In the genomic region with DNA sequence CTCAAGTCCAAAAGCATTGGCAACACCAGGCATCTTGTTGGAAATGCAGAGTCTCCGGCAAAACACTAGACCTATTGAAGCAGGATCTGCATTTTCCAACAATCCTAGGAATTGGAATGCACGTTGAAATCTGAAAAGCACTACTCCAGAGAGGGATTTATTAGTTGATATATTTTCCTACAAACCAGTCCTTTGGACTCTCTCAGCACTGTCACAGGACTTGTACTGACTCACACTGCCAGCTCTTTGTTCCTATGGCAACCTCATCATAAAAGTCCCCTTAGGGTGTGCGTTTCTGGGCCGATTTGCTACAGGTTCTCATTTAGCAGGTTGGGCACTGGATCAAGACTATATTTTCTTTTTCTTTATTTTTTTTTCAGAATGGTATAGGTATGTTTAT, we compare ENCODE assay signal across 11 cellular contexts. TPM values are rescaled to one million over a fixed set of nuclear protein-coding genes. Genes with fewer than 3 reads are reported as not detected.
DNase-seq lines count a peak whose midpoint lies in the region; ATAC-seq lines count a peak whose summit lies in the region.
"Had no signal": no experiment of that assay in that cellular context is flagged by ENCODE, and none has a peak within 500 bp of the region (broad histone marks: within the 10 kb centered on the region; RNA-seq: fewer than 3 reads in every experiment).

No MANE protein-coding gene starts in this region.

- no peak for ATAC-seq in GM19023 (IDR thresholded peaks at IDR 0.05; ENCODE audit: unreplicated experiment)

- intact Hi-C loops in posterior cingulate gyrus (cut with DNase I): no loop called here

- DNase-seq in AG08395 (ENCODE audit: low spot score) (peak; percentile 25), GM03348 (ENCODE audit: low spot score) (peak; percentile 15), NCI-H748 (lab: John Stamatoyannopoulos, UW; ENCODE audit: unreplicated experiment) (peak; percentile 75), globus pallidus (ENCODE audit: low spot score) (peak; percentile 55), H4 (ENCODE audit: low spot score) (no peak), posterior cingulate gyrus (no peak), epidermal melanocyte (ENCODE audit: insufficient read length, low spot score) (no peak)
- DNase-seq: BE2C, kidney, NCI-H1930 had no signal

RNA-seq across cellular contexts. Expression of a gene that starts 48.0 kb away (rescaled TPM):
- not detected in 2 replicates for total RNA-seq in H4 (2014; rRNA removed; shearing (Covaris generic))
- total RNA-seq: kidney had no signal

Comparison
In these comparisons a context has a peak if more than half of its experiments do, and no peak if none do; other contexts are left out.
1. DNase-seq: peak in AG08395 (single experiment), GM03348 (single experiment), NCI-H748 (single experiment) and globus pallidus (single experiment); none in H4 (single experiment), posterior cingulate gyrus (0 of 10) and epidermal melanocyte (single experiment).